ENCODE assay signal across 8 cellular contexts in genomic region chr1:63773815-63774616, GRCh38. TPM values are rescaled to one million over a fixed set of nuclear protein-coding genes. Genes with fewer than 3 reads are reported as not detected.
A peak's percentile ranks its signal among the peaks of the same experiment; 100 is the strongest.
DNase-seq lines count a peak whose midpoint lies in the region; ATAC-seq, FAIRE-seq and TF ChIP-seq lines count a peak whose summit lies in the region.

Gene ROR1 (plus strand): TSS chr1:63774017.

- no peaks in the 10 kb centered on the region for H3K9me3 ChIP-seq in skeletal muscle satellite cell (replicated peaks; ENCODE audit: low read length)

- peaks cover 4% of the 10 kb centered on the region for H3K36me3 ChIP-seq in skeletal muscle satellite cell (ENCODE audit: insufficient read depth, low read length)

- peaks cover 73% of the 10 kb centered on the region for H3K27me3 Mint-ChIP-seq in T-helper 2 cell treated with Interferon-gamma antibody and Interleukin-4, amounts not matched to agents 5 μg/mL and 100 μg/mL, for 36 hours (ENCODE audit: low read depth)
- peaks cover 9 to 34% (median 24%) of the 10 kb centered on the region in 3 donors for H3K27me3 Mint-ChIP-seq in immature natural killer cell (ENCODE audit: low read depth in 3 of 3)

- no peak for ATAC-seq in HG02970 (IDR thresholded peaks at IDR 0.05; ENCODE audit: low FRiP score, unreplicated experiment)

- no peaks in the 10 kb centered on the region for H3K36me3 Mint-ChIP-seq in T-helper 2 cell treated with Interferon-gamma antibody and Interleukin-4, amounts not matched to agents 5 μg/mL and 100 μg/mL, for 36 hours (ENCODE audit: low read depth)
- H3K36me3 Mint-ChIP-seq in immature natural killer cell: peaks cover 0 to 6% (median 4%) of the 10 kb centered on the region in 3 donors

- H3K9ac ChIP-seq in skeletal muscle satellite cell (ENCODE audit: low read depth, low read length): peak within 1 kb of the TSS; percentile 91

- H3K9me3 Mint-ChIP-seq in T-helper 2 cell treated with Interferon-gamma antibody and Interleukin-4, amounts not matched to agents 5 μg/mL and 100 μg/mL, for 36 hours: no peaks in the 10 kb centered on the region
- H3K9me3 Mint-ChIP-seq in immature natural killer cell: peaks cover 0 to 1% (median 0%) of the 10 kb centered on the region in 6 donors

- peak within 1 kb of the TSS; percentile 97 for H3K4me2 ChIP-seq in skeletal muscle satellite cell (ENCODE audit: low read length)

- H3K4me1 ChIP-seq in skeletal muscle satellite cell (ENCODE audit: control insufficient read depth, insufficient read depth, low read length): peaks cover 22% of the 10 kb centered on the region

- TF ChIP-seq POLR2A in H54 (IDR thresholded peaks at IDR 0.05; ENCODE audit: low read depth, low read length): no peak

- peaks cover 16% of the 10 kb centered on the region for H3K4me1 Mint-ChIP-seq in T-helper 2 cell treated with Interferon-gamma antibody and Interleukin-4, amounts not matched to agents 5 μg/mL and 100 μg/mL, for 36 hours (ENCODE audit: low read depth)
- H3K4me1 Mint-ChIP-seq in immature natural killer cell: peaks cover 15 to 22% of the 10 kb centered on the region in 2 donors

- H3K27ac Mint-ChIP-seq in T-helper 2 cell treated with Interferon-gamma antibody and Interleukin-4, amounts not matched to agents 5 μg/mL and 100 μg/mL, for 36 hours: no peak within 1 kb of the TSS
- H3K27ac Mint-ChIP-seq in immature natural killer cell: no peak within 1 kb of the TSS

- H3K27me3 ChIP-seq in skeletal muscle satellite cell (ENCODE audit: control insufficient read depth, insufficient read depth, low read length): no peaks in the 10 kb centered on the region

- H3K4me3 Mint-ChIP-seq in T-helper 2 cell treated with Interferon-gamma antibody and Interleukin-4, amounts not matched to agents 5 μg/mL and 100 μg/mL, for 36 hours: peak within 1 kb of the TSS; percentile 68
- peak within 1 kb of the TSS; percentile 50 to 80 (median 64) for H3K4me3 Mint-ChIP-seq in immature natural killer cell

- peak within 1 kb of the TSS; percentile 97 for H3K4me3 ChIP-seq in skeletal muscle satellite cell (ENCODE audit: low read length)

- no peak for FAIRE-seq in H54 (lab: Jason Lieb, UNC)

- peak; percentile 89 for DNase-seq in DMS53 treated with DMSO at 0.1 percent for 48 hours (lab: John Stamatoyannopoulos, UW; ENCODE audit: unreplicated experiment)
- peak; percentile 83 for DNase-seq in H54 (ENCODE audit: insufficient read length, low spot score)
- DNase-seq in NCI-H1048 (lab: John Stamatoyannopoulos, UW): peak; percentile 12
- peak; percentile 61 for DNase-seq in T-helper 2 cell treated with Interferon-gamma antibody and Interleukin-4, amounts not matched to agents 5 μg/mL and 100 μg/mL, for 36 hours (ENCODE audit: low spot score)
- peak; percentile 2 for DNase-seq in central memory CD4-positive, alpha-beta T cell
- peak; percentile 22 to 35 (median 30) for DNase-seq in immature natural killer cell

RNA-seq across cellular contexts. Expression of gene ROR1, which starts in this region (rescaled TPM):
- 1 to 10 TPM; 1.1 to 3.3 (median 1.2) TPM for polyA plus RNA-seq in immature natural killer cell
- 14.7 and 15.7 TPM in 2 replicates for total RNA-seq in skeletal muscle satellite cell (2012; rRNA removed)

Comparison
In these comparisons a context has a peak if more than half of its experiments do, and no peak if none do; other contexts are left out.
1. DNase-seq: peak in every context shown above with its lines; median percentile 89 in DMS53 treated with DMSO at 0.1 percent for 48 hours; 83 in H54; 61 in T-helper 2 cell treated with Interferon-gamma antibody and Interleukin-4, amounts not matched to agents 5 μg/mL and 100 μg/mL, for 36 hours; 30 in immature natural killer cell; 12 in NCI-H1048; 2 in central memory CD4-positive, alpha-beta T cell.